ENCODE assay signal across 1 cellular context in genomic region chr7:20790273-20790842, GRCh38.
TF ChIP-seq lines count a peak whose summit lies in the region.

No MANE protein-coding gene starts in this region.

TF ChIP-seq in HepG2, 621 proteins besides CTCF, POLR2A, EP300 and RAD21:
- TF ChIP-seq MTF2 (CRISPR knock-in tag; IDR thresholded peaks at IDR 0.05; ENCODE audit: borderline replicate concordance) (0 out of 2 replicates have a peak, but pooled peaks have one; percentile 20), ZNF12 (CRISPR knock-in tag; IDR thresholded peaks at IDR 0.05) (no peak)
